Comparison of ENCODE assay signal across 22 cellular contexts in the genomic region with DNA sequence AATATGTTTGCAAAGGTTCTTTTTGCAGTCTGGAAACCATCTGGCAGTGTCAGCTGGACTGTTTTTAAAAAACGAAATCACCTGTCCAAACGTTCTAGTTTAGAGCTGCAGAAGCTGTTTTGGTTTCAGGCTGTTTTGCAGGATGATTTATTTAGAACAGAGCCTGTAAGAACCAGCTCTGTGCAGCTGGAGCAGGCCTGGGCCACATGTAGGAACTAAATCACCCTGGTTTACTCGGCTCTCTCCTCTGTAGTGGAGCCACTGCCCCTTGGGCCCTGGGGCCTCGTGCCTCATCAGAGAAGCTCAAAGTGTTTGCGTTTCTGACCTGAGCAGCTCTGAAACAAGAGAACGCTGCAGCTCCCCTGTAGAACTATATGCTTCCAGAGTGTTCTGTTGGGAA.
A peak's percentile ranks its signal among the peaks of the same experiment; 100 is the strongest.
DNase-seq lines count a peak whose midpoint lies in the region; ATAC-seq and TF ChIP-seq lines count a peak whose summit lies in the region.
"Had no signal": no experiment of that assay in that cellular context is flagged by ENCODE, and none has a peak within 500 bp of the region (broad histone marks: within the 10 kb centered on the region; RNA-seq: fewer than 3 reads in every experiment).

No MANE protein-coding gene starts in this region.

- peak; percentile 80 for DNase-seq in MM.1S
- peak; percentile 28 for DNase-seq in sciatic nerve (ENCODE audit: low spot score)
- DNase-seq in effector memory CD4-positive, alpha-beta T cell: no peak
- DNase-seq: Calu3; CD4-positive, alpha-beta memory T cell; H7; HFFc6; IMR-90; NCI-H1417 treated with DMSO at 0.1 percent for 48 hours; NCI-H187 treated with DMSO at 0.1 percent for 48 hours; NCI-H446; NCI-H526 treated with DMSO at 0.1 percent for 48 hours; NK-92 treated with Interleukin-12 subunit alpha and Interleukin-12 subunit beta, amount 100 ng/mL, for 24 hours; Peyer's patch had no signal

- peaks cover 17% of the 10 kb centered on the region for H3K4me1 ChIP-seq in MM.1S (ENCODE audit: low read length)
- no peaks in the 10 kb centered on the region for H3K4me1 ChIP-seq in effector memory CD4-positive, alpha-beta T cell (ENCODE audit: control insufficient read depth, insufficient read depth, low read length, poor library complexity, severe bottlenecking)
- H3K4me1 ChIP-seq: A549, BLaER1, Peyer's patch, SJSA1 had no signal

- H3K27ac Mint-ChIP-seq in brain (peak overlapping the region in 3 of 5 experiments; percentile 31 to 87 (median 68)), nephron (peak overlapping the region; percentile 58 to 97 (median 74))
- H3K27ac Mint-ChIP-seq: HFFc6 had no signal

- H3K27ac ChIP-seq in MM.1S (ENCODE audit: low read length): peak overlapping the region; percentile 84
- no peak overlapping the region for H3K27ac ChIP-seq in effector memory CD4-positive, alpha-beta T cell (ENCODE audit: insufficient read depth, low read length, poor library complexity, severe bottlenecking)
- H3K27ac ChIP-seq: A549, BLaER1, HL-60, Peyer's patch, SJSA1 had no signal

- peak overlapping the region; percentile 48 for H3K4me2 ChIP-seq in MM.1S (ENCODE audit: low read depth, low read length)
- H3K4me2 ChIP-seq: A549, BLaER1 had no signal

- intact Hi-C loops in sciatic nerve (cut with DNase I): no loop called here

- H2AFZ ChIP-seq in MM.1S (ENCODE audit: low read length): peak overlapping the region; percentile 65

- TF ChIP-seq CTCF in MM.1S (IDR thresholded peaks at IDR 0.05; ENCODE audit: low read length): no peak
- no peak for TF ChIP-seq CTCF in brain (conservative IDR thresholded peaks at IDR 0.05)
- no peak for TF ChIP-seq CTCF in nephron (IDR thresholded peaks at IDR 0.05; ENCODE audit: unreplicated experiment in 3 of 3)

- H3K4me3 Mint-ChIP-seq in brain: peak overlapping the region in 1 of 5 experiments; percentile 8
- no peak overlapping the region for H3K4me3 Mint-ChIP-seq in nephron
- H3K4me3 Mint-ChIP-seq: CD4-positive, alpha-beta memory T cell; HFFc6 had no signal

- H3K36me3 Mint-ChIP-seq in brain (no peaks in the 10 kb centered on the region), nephron (ENCODE audit: low read depth) (no peaks in the 10 kb centered on the region)
- H3K36me3 Mint-ChIP-seq: CD4-positive, alpha-beta memory T cell had no signal

- peaks cover 0 to 5% (median 0%) of the 10 kb centered on the region in 5 experiments for H3K9me3 Mint-ChIP-seq in brain
- peaks cover 2% of the 10 kb centered on the region for H3K9me3 Mint-ChIP-seq in nephron
- H3K9me3 Mint-ChIP-seq: CD4-positive, alpha-beta memory T cell; HFFc6 had no signal

- H3K36me3 ChIP-seq in MM.1S (replicated peaks; ENCODE audit: insufficient read depth, low read length): no peaks in the 10 kb centered on the region
- H3K36me3 ChIP-seq in effector memory CD4-positive, alpha-beta T cell (ENCODE audit: control insufficient read depth, insufficient read depth, low read length): no peaks in the 10 kb centered on the region
- H3K36me3 ChIP-seq: BLaER1, Peyer's patch, SJSA1 had no signal

- no peaks in the 10 kb centered on the region for H3K79me2 ChIP-seq in MM.1S (ENCODE audit: low read length)

- H3K4me1 Mint-ChIP-seq in brain (peaks cover 49% of the 10 kb centered on the region), nephron (peaks cover 33% of the 10 kb centered on the region)
- H3K4me1 Mint-ChIP-seq: CD4-positive, alpha-beta memory T cell had no signal

- peaks cover 3% of the 10 kb centered on the region for H3K27me3 Mint-ChIP-seq in brain
- H3K27me3 Mint-ChIP-seq in nephron (ENCODE audit: low read depth): peaks cover 39% of the 10 kb centered on the region
- H3K27me3 Mint-ChIP-seq: CD4-positive, alpha-beta memory T cell had no signal

- no peaks in the 10 kb centered on the region for H3K9me3 ChIP-seq in MM.1S (replicated peaks; ENCODE audit: insufficient read depth, low read length)
- no peaks in the 10 kb centered on the region for H3K9me3 ChIP-seq in effector memory CD4-positive, alpha-beta T cell (ENCODE audit: control insufficient read depth, low read length)
- H3K9me3 ChIP-seq: A549, BLaER1, Peyer's patch, SJSA1 had no signal

- no peaks in the 10 kb centered on the region for H3K27me3 ChIP-seq in MM.1S (replicated peaks; ENCODE audit: insufficient read depth, low read length)
- no peaks in the 10 kb centered on the region for H3K27me3 ChIP-seq in effector memory CD4-positive, alpha-beta T cell (replicated peaks; ENCODE audit: control insufficient read depth, insufficient read depth, low read length, poor library complexity, severe bottlenecking)
- H3K27me3 ChIP-seq: BLaER1, Peyer's patch, SJSA1 had no signal

- peak overlapping the region; percentile 33; the same call in 1 of the 2 replicates for H3K9ac ChIP-seq in MM.1S (ENCODE audit: low read length)
- H3K9ac ChIP-seq: BLaER1 had no signal

- H3K9me2 ChIP-seq in MM.1S (replicated peaks; ENCODE audit: insufficient read depth, low read length): no peaks in the 10 kb centered on the region

- no peaks in the 10 kb centered on the region for H4K20me1 ChIP-seq in MM.1S (ENCODE audit: insufficient read depth, low read length)
- H4K20me1 ChIP-seq: BLaER1 had no signal

- H3F3A ChIP-seq in MM.1S (ENCODE audit: insufficient read depth, low read length): 0 out of 2 replicates have a peak, but pooled peaks cover 9% of the 10 kb centered on the region

- no peak for ATAC-seq in sciatic nerve
- no peak for ATAC-seq in HG03439 (IDR thresholded peaks at IDR 0.05; ENCODE audit: unreplicated experiment)
- no peak for ATAC-seq in GM19328 (IDR thresholded peaks at IDR 0.05; ENCODE audit: unreplicated experiment)
- ATAC-seq: A549 had no signal

- no peak overlapping the region for H3K4me3 ChIP-seq in MM.1S (ENCODE audit: low read length)
- no peak overlapping the region for H3K4me3 ChIP-seq in effector memory CD4-positive, alpha-beta T cell (ENCODE audit: insufficient read depth, low read depth, low read length, poor library complexity, severe bottlenecking)
- H3K4me3 ChIP-seq: A549, BLaER1, Peyer's patch, SJSA1 had no signal

Comparison
In these comparisons a context has a peak if more than half of its experiments do, and no peak if none do; other contexts are left out.
1. DNase-seq: peak in MM.1S (single experiment) and sciatic nerve (single experiment); none in effector memory CD4-positive, alpha-beta T cell (0 of 3).